Comparison of ENCODE assay signal across 13 cellular contexts in genomic region chr15:95556866-95557225, GRCh38.
A peak's percentile ranks its signal among the peaks of the same experiment; 100 is the strongest.
DNase-seq lines count a peak whose midpoint lies in the region; ATAC-seq lines count a peak whose summit lies in the region.
"Had no signal": no experiment of that assay in that cellular context is flagged by ENCODE, and none has a peak within 500 bp of the region (broad histone marks: within the 10 kb centered on the region; RNA-seq: fewer than 3 reads in every experiment).

No MANE protein-coding gene starts in this region.

- H3K4me1 Mint-ChIP-seq in T-helper 17 cell = no peaks in the 10 kb centered on the region

- H3K27me3 Mint-ChIP-seq in T-helper 17 cell = no peaks in the 10 kb centered on the region

- no peak overlapping the region for H3K4me3 Mint-ChIP-seq in T-helper 17 cell
- H3K4me3 Mint-ChIP-seq: activated T-cell treated with anti-CD3 and anti-CD28 coated beads, Interleukin-2, amount 50 U/mL, for 4 hours had no signal

- no peaks in the 10 kb centered on the region for H3K9me3 ChIP-seq in T-helper 17 cell (ENCODE audit: control insufficient read depth, low read length, poor library complexity, severe bottlenecking)
- H3K9me3 ChIP-seq: transverse colon had no signal

- no peak for ATAC-seq in T-helper 17 cell
- ATAC-seq in GM18517 (IDR thresholded peaks at IDR 0.05; ENCODE audit: unreplicated experiment) = no peak
- ATAC-seq: left colon had no signal

- DNase-seq in COLO829 (ENCODE audit: low spot score) (peak; percentile 61), RPMI7951 (ENCODE audit: low read depth) (peak; percentile 40), fibroblast of the conjunctiva (ENCODE audit: low read depth) (peak; percentile 10), posterior vena cava (ENCODE audit: low spot score) (peak; percentile 59), OCI-M2 (lab: John Stamatoyannopoulos, UW; ENCODE audit: unreplicated experiment) (no peak), T-helper 17 cell (no peak), GM19240 (ENCODE audit: insufficient read length, low spot score) (no peak)
- DNase-seq: activated T-cell treated with anti-CD3 and anti-CD28 coated beads, Interleukin-2, amount 50 U/mL, for 4 hours; C1 segment of cervical spinal cord; left colon; transverse colon; WERI-Rb-1 had no signal

- no peaks in the 10 kb centered on the region for H3K36me3 Mint-ChIP-seq in T-helper 17 cell (ENCODE audit: low read depth)

- H3K27ac Mint-ChIP-seq in T-helper 17 cell = no peak overlapping the region

- intact Hi-C loops in posterior vena cava (cut with DNase I) = no loop called here

Comparison
In these comparisons a context has a peak if more than half of its experiments do, and no peak if none do; other contexts are left out.
1. DNase-seq: peak in COLO829 (single experiment), RPMI7951 (single experiment), fibroblast of the conjunctiva (single experiment) and posterior vena cava (single experiment); none in OCI-M2 (single experiment), T-helper 17 cell (0 of 3) and GM19240 (single experiment).